In the genomic region with DNA sequence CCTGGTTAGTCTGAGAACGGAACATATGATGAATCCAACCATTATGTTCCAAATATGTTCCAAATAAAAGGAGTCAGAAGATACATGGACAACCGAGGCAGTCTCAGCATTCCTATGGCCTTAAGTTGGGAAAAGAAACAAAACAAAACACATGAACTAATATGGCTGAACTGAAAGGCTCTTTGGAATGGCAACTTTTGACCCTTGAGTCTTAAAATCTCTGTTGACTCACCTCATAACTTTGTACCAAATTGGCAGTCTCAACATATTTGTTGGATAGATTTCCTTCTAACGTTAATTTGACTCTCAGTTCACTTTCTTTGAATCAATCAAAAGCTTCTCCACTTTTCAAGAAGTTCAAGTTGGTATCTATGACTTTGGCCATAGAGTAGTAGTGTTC, we compare ENCODE assay signal across 18 cellular contexts.
DNase-seq lines count a peak whose midpoint lies in the region; TF ChIP-seq lines count a peak whose summit lies in the region.
"Had no signal": no experiment of that assay in that cellular context is flagged by ENCODE, and none has a peak within 500 bp of the region (broad histone marks: within the 10 kb centered on the region; RNA-seq: fewer than 3 reads in every experiment).

No MANE protein-coding gene starts in this region.

- H3K27ac ChIP-seq in caudate nucleus (ENCODE audit: low read depth, low read length) (peak overlapping the region; percentile 77), substantia nigra (ENCODE audit: low read depth, low read length, poor library complexity, severe bottlenecking) (peak overlapping the region; percentile 79)
- H3K27ac ChIP-seq: SJCRH30 had no signal

- TF ChIP-seq CTCF in foreskin fibroblast (IDR thresholded peaks at IDR 0.05; ENCODE audit: low read depth, low read length), result no peak

- DNase-seq in HT-29 (ENCODE audit: low spot score) (peak; percentile 3), caudate nucleus (lab: John Stamatoyannopoulos, UW) (no peak), foreskin fibroblast (peak; percentile 4 to 10), substantia nigra (lab: John Stamatoyannopoulos, UW) (no peak), D341Med (ENCODE audit: low spot score) (no peak), T1000 (lab: John Stamatoyannopoulos, UW) (no peak)
- no peak for DNase-seq in activated naive CD4-positive, alpha-beta T cell (lab: John Stamatoyannopoulos, UW)
- DNase-seq: DMS 273 treated with DMSO at 0.1 percent for 48 hours, DND-41, GDM1, H7, HFFc6, IMR-90, NCI-H1048, NCI-H1436, NCI-H1930, NCI-H345, SJCRH30 had no signal

- H3K4me3 ChIP-seq in foreskin fibroblast (ENCODE audit: low read depth in 1 of 2, low read length in 2 of 2), result no peak overlapping the region
- H3K4me3 ChIP-seq: SJCRH30 had no signal

Comparison
In these comparisons a context has a peak if more than half of its experiments do, and no peak if none do; other contexts are left out.
1. DNase-seq: peak in HT-29 (single experiment) and foreskin fibroblast (2 of 2); none in caudate nucleus (0 of 61), substantia nigra (0 of 49), D341Med (single experiment), activated naive CD4-positive, alpha-beta T cell (0 of 4) and T1000 (single experiment).